Comparison of ENCODE assay signal across 15 cellular contexts in the genomic region with DNA sequence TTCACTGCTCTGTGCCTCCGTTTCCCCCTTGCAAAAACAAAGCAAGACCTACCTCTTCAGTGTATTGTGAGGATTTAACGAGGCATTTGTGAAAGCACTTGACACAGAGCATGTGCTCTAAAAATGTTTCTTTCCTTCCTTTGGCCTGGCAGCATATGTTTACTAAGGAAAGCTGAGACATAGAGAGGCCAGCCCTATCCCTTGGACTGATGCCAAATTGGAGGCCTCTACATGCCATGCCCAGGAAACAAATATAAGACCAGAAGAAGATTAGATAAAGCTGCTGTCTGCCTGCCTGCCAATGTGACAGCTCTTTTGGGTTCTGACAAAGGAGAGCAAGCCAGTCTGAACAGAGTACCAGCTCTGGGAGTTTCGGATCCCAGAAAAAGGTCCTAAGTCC. TPM values are rescaled to one million over a fixed set of nuclear protein-coding genes. Genes with fewer than 3 reads are reported as not detected.
DNase-seq lines count a peak whose midpoint lies in the region; ATAC-seq and TF ChIP-seq lines count a peak whose summit lies in the region.
"Had no signal": no experiment of that assay in that cellular context is flagged by ENCODE, and none has a peak within 500 bp of the region (broad histone marks: within the 10 kb centered on the region; RNA-seq: fewer than 3 reads in every experiment).

No MANE protein-coding gene starts in this region.

- H2AK9ac ChIP-seq in IMR-90 (replicated peaks; ENCODE audit: low read depth, low read length, poor library complexity) = peak overlapping the region; percentile 1

- no peaks in the 10 kb centered on the region for H3K79me1 ChIP-seq in IMR-90 (ENCODE audit: low read depth in 1 of 2, low read length in 2 of 2)

- no peaks in the 10 kb centered on the region for H3K9me3 Mint-ChIP-seq in activated T-helper 1 cell treated with anti-CD3 and anti-CD28 coated beads, Interleukin-12 subunit alpha, Interleukin-12 subunit beta, Interleukin-2, Interleukin-4 antibody, amounts not matched to agents 30 ng/mL and 10 ng/mL and 1 ng/mL, durations not matched to agents 14 hours and 24 hours and 36 hours

- peak overlapping the region; percentile 71 for H2BK120ac ChIP-seq in IMR-90 (ENCODE audit: low read depth, low read length)

- no TSS peak for BruUV-seq in IMR-90 (replicated peaks; lab: Mats Ljungman, UMichigan)

- no peaks in the 10 kb centered on the region for H3K9me2 ChIP-seq in hepatocyte (replicated peaks; ENCODE audit: insufficient read depth)

- intact Hi-C loops in IMR-90 (cut with micrococcal nuclease) = loop anchor here (2.0 kb wide), 1 partner anchor 49 kb away; no protein-coding TSS in a partner anchor
- intact Hi-C loops in activated T-helper 1 cell treated with anti-CD3 and anti-CD28 coated beads, Interleukin-12 subunit alpha, Interleukin-12 subunit beta, Interleukin-2, Interleukin-4 antibody, amounts not matched to agents 30 ng/mL and 10 ng/mL and 1 ng/mL, durations not matched to agents 14 hours and 24 hours and 36 hours (cut with micrococcal nuclease) = no loop called here

- CTCF ChIA-PET in IMR-90 (lab: Yijun Ruan, JAX) = interaction anchor here (0.6 to 2.4 kb wide), 2 partner anchors 9 to 88 kb away, joined by 3 to 11 read pairs; no protein-coding TSS in a partner anchor

- no peak for TF ChIP-seq CTCF in IMR-90 (conservative IDR thresholded peaks at IDR 0.05; ENCODE audit: low read depth, low read length)
- TF ChIP-seq CTCF in hepatocyte (IDR thresholded peaks at IDR 0.05; ENCODE audit: poor library complexity) = no peak

- no peak overlapping the region for H2AK5ac ChIP-seq in IMR-90 (ENCODE audit: low read depth, low read length)

- TF ChIP-seq POLR2A in IMR-90 (IDR thresholded peaks at IDR 0.05; ENCODE audit: low read depth, low read length) = no peak

- H3K4me3 Mint-ChIP-seq in activated T-helper 1 cell treated with anti-CD3 and anti-CD28 coated beads, Interleukin-12 subunit alpha, Interleukin-12 subunit beta, Interleukin-2, Interleukin-4 antibody, amounts not matched to agents 30 ng/mL and 10 ng/mL and 1 ng/mL, durations not matched to agents 14 hours and 24 hours and 36 hours = no peak overlapping the region

- peak overlapping the region; percentile 64; the same call in 1 of the 2 replicates for H4K5ac ChIP-seq in IMR-90 (ENCODE audit: low read depth, low read length)

- H3K36me3 ChIP-seq in IMR-90 (ENCODE audit: control insufficient read depth, insufficient read depth, low read length) (no peaks in the 10 kb centered on the region), hepatocyte (replicated peaks; ENCODE audit: insufficient read depth, low read depth) (no peaks in the 10 kb centered on the region)
- H3K36me3 ChIP-seq: SJSA1 had no signal

- H3K4me1 ChIP-seq in IMR-90 (ENCODE audit: control insufficient read depth, insufficient read depth, low read length) = peaks cover 7% of the 10 kb centered on the region
- H3K4me1 ChIP-seq in hepatocyte (ENCODE audit: insufficient read depth) = peaks cover 3% of the 10 kb centered on the region
- H3K4me1 ChIP-seq: SJSA1 had no signal

- no peak overlapping the region for H3K27ac Mint-ChIP-seq in activated T-helper 1 cell treated with anti-CD3 and anti-CD28 coated beads, Interleukin-12 subunit alpha, Interleukin-12 subunit beta, Interleukin-2, Interleukin-4 antibody, amounts not matched to agents 30 ng/mL and 10 ng/mL and 1 ng/mL, durations not matched to agents 14 hours and 24 hours and 36 hours

- POLR2A ChIA-PET in IMR-90 (lab: Charles Lee; ENCODE audit: unreplicated experiment) = interaction anchor here (0.6 kb wide), 1 partner anchor 472 kb away, joined by 3 read pairs; a partner anchor contains a TSS

- H4K20me1 ChIP-seq in IMR-90 (ENCODE audit: insufficient read depth, low read length) (no peaks in the 10 kb centered on the region), hepatocyte (ENCODE audit: insufficient read depth, poor library complexity, severe bottlenecking) (no peaks in the 10 kb centered on the region)

- peak overlapping the region; percentile 29 for H2BK5ac ChIP-seq in IMR-90 (ENCODE audit: low read depth, low read length, poor library complexity, severe bottlenecking)

- WGBS in IMR-90 (ENCODE audit: extremely low coverage in 2 of 2, insufficient read length in 1 of 2), 2 experiments = no CpG with 5 or more reads among the region's 3 CpGs
- WGBS in hepatocyte (ENCODE audit: low lambda C conversion rate, missing lambda C conversion rate) = 49% methylated on average over 3 of the region's 3 CpGs

- TF ChIP-seq RAD21 in IMR-90 (IDR thresholded peaks at IDR 0.05; ENCODE audit: low read length) = no peak

- H3K9ac ChIP-seq in IMR-90 (ENCODE audit: low read depth, low read length) = no peak overlapping the region

- H3K27me3 ChIP-seq in IMR-90 (ENCODE audit: control insufficient read depth, insufficient read depth, low read length) (peaks cover 2% of the 10 kb centered on the region), hepatocyte (no peaks in the 10 kb centered on the region)
- H3K27me3 ChIP-seq: SJSA1 had no signal

- H3K4me1 Mint-ChIP-seq in activated T-helper 1 cell treated with anti-CD3 and anti-CD28 coated beads, Interleukin-12 subunit alpha, Interleukin-12 subunit beta, Interleukin-2, Interleukin-4 antibody, amounts not matched to agents 30 ng/mL and 10 ng/mL and 1 ng/mL, durations not matched to agents 14 hours and 24 hours and 36 hours (ENCODE audit: low read depth) = no peaks in the 10 kb centered on the region

- peak overlapping the region; percentile 64 for H3K4ac ChIP-seq in IMR-90 (ENCODE audit: low read depth, low read length)

- H2AFZ ChIP-seq in IMR-90 (replicated peaks; ENCODE audit: low read length, poor library complexity) (peak overlapping the region; percentile 72), hepatocyte (no peak overlapping the region)

- peak; percentile 51 for ATAC-seq in IMR-90 (ENCODE audit: low read depth)

- no peak overlapping the region for H3K23ac ChIP-seq in IMR-90 (ENCODE audit: low read depth, low read length)

- DNase-seq in DMS 273 (lab: John Stamatoyannopoulos, UW; ENCODE audit: unreplicated experiment) (peak; percentile 67), IMR-90 (peak; percentile 40), amniotic epithelial cell (ENCODE audit: low read depth) (peak; percentile 15), hepatocyte (ENCODE audit: low spot score) (peak; percentile 43), NCI-H128 (lab: John Stamatoyannopoulos, UW; ENCODE audit: unreplicated experiment) (no peak), midbrain (lab: John Stamatoyannopoulos, UW) (no peak)
- no peak for DNase-seq in activated effector memory CD4-positive, alpha-beta T cell treated with anti-CD3 and anti-CD28 coated beads, Interleukin-2, amount 50 U/mL, for 16 hours
- no peak for DNase-seq in activated T-helper 1 cell treated with anti-CD3 and anti-CD28 coated beads, Interleukin-12 subunit alpha, Interleukin-12 subunit beta, Interleukin-2, Interleukin-4 antibody, amounts not matched to agents 30 ng/mL and 10 ng/mL and 1 ng/mL, durations not matched to agents 14 hours and 24 hours and 36 hours (ENCODE audit: low spot score)
- DNase-seq: activated CD4-positive, CD25-positive, alpha-beta regulatory T cell treated with anti-CD3 and anti-CD28 coated beads, Interleukin-2, amount 50 U/mL, for 72 hours; activated gamma-delta T cell; cortex of kidney; hypothalamus had no signal

- peak overlapping the region in 1 of 2 experiments; percentile 7; a peak in 1 of 4 replicates for H4K8ac ChIP-seq in IMR-90 (ENCODE audit: low read depth in 2 of 2, low read length in 2 of 2)

- H3K4me2 ChIP-seq in IMR-90 (ENCODE audit: low read depth, low read length) = no peak overlapping the region
- no peak overlapping the region for H3K4me2 ChIP-seq in hepatocyte

- peak overlapping the region; percentile 29; the same call in 1 of the 2 replicates for H3K14ac ChIP-seq in IMR-90 (replicated peaks; ENCODE audit: low read depth, low read length)

- peak overlapping the region; percentile 54; the same call in 1 of the 2 replicates for H3K18ac ChIP-seq in IMR-90 (ENCODE audit: low read depth, low read length)

- H3K9me3 ChIP-seq in IMR-90 (ENCODE audit: control insufficient read depth, insufficient read depth, low read length) (no peaks in the 10 kb centered on the region), hepatocyte (ENCODE audit: low read depth) (no peaks in the 10 kb centered on the region)
- H3K9me3 ChIP-seq: SJSA1 had no signal

- in situ Hi-C loops in IMR-90 (cut with MboI; ENCODE audit: low sequenced_read_pairs) = no loop called here

- dilution Hi-C loops in IMR-90 (cut with HindIII; ENCODE audit: low sequenced_read_pairs, unreplicated experiment) = no loop called here

- peak overlapping the region; percentile 69; the same call in 1 of the 2 replicates for H2BK20ac ChIP-seq in IMR-90 (ENCODE audit: low read depth, low read length)

- no peaks in the 10 kb centered on the region for H3K9me1 ChIP-seq in IMR-90 (ENCODE audit: insufficient read depth, low read length)

- no peak overlapping the region for H2BK15ac ChIP-seq in IMR-90 (ENCODE audit: low read depth, low read length)

- H3K27me3 Mint-ChIP-seq in activated T-helper 1 cell treated with anti-CD3 and anti-CD28 coated beads, Interleukin-12 subunit alpha, Interleukin-12 subunit beta, Interleukin-2, Interleukin-4 antibody, amounts not matched to agents 30 ng/mL and 10 ng/mL and 1 ng/mL, durations not matched to agents 14 hours and 24 hours and 36 hours (ENCODE audit: insufficient read depth) = no peaks in the 10 kb centered on the region

- no peaks in the 10 kb centered on the region for H3K36me3 Mint-ChIP-seq in activated T-helper 1 cell treated with anti-CD3 and anti-CD28 coated beads, Interleukin-12 subunit alpha, Interleukin-12 subunit beta, Interleukin-2, Interleukin-4 antibody, amounts not matched to agents 30 ng/mL and 10 ng/mL and 1 ng/mL, durations not matched to agents 14 hours and 24 hours and 36 hours (ENCODE audit: low read depth)

- H3K79me2 ChIP-seq in hepatocyte = no peaks in the 10 kb centered on the region

- no peak overlapping the region for H3K56ac ChIP-seq in IMR-90 (ENCODE audit: extremely low read depth, insufficient read depth, low read length)

- H3K27ac ChIP-seq in IMR-90 (ENCODE audit: insufficient read depth, low read length) (peak overlapping the region; percentile 95; the same call in 1 of the 2 replicates), hepatocyte (no peak overlapping the region)
- H3K27ac ChIP-seq: SJSA1 had no signal

- peak overlapping the region; percentile 20; the same call in 1 of the 2 replicates for H4K91ac ChIP-seq in IMR-90 (ENCODE audit: insufficient read depth, low read depth, low read length)

- no peak overlapping the region for H3K4me3 ChIP-seq in IMR-90 (ENCODE audit: insufficient read depth, low read depth, low read length)
- no peak overlapping the region for H3K4me3 ChIP-seq in hepatocyte
- H3K4me3 ChIP-seq: SJSA1 had no signal

RNA-seq across cellular contexts. Expression of a gene that starts 25.6 kb away (rescaled TPM):
- total RNA-seq in IMR-90 (2012; rRNA removed) = not detected in 2 replicates
- not detected in 2 replicates for polyA plus RNA-seq in IMR-90 (2012; rRNA removed)
- polyA plus RNA-seq in IMR-90 (2012; cell fraction: cytosol; rRNA removed) = not detected in 2 replicates
- polyA plus RNA-seq in IMR-90 (2012; cell fraction: nucleus; rRNA removed; ENCODE audit: low replicate concordance) = not detected in 2 replicates
- not detected in 2 replicates for total RNA-seq in hepatocyte
- polyA plus RNA-seq in hepatocyte = not detected in 2 replicates
- total RNA-seq in activated T-helper 1 cell treated with anti-CD3 and anti-CD28 coated beads, Interleukin-12 subunit alpha, Interleukin-12 subunit beta, Interleukin-2, Interleukin-4 antibody, amounts not matched to agents 30 ng/mL and 10 ng/mL and 1 ng/mL, durations not matched to agents 14 hours and 24 hours and 36 hours = not detected in 2 replicates
- total RNA-seq: mononuclear cell, SJSA1, urinary bladder had no signal
- polyA plus RNA-seq: urinary bladder had no signal

RNA-seq across cellular contexts. Expression of a gene that starts 38.1 kb away (rescaled TPM):
- total RNA-seq in IMR-90 (2012; rRNA removed) = under 0.01 TPM in 1 of 2 replicates, not detected in the other
- polyA plus RNA-seq in IMR-90 (2012; rRNA removed) = not detected in 2 replicates
- polyA plus RNA-seq in IMR-90 (2012; cell fraction: cytosol; rRNA removed) = 0.06 TPM in 1 of 2 replicates, not detected in the other
- polyA plus RNA-seq in IMR-90 (2012; cell fraction: nucleus; rRNA removed; ENCODE audit: low replicate concordance) = 0.08 TPM in 1 of 2 replicates, not detected in the other
- not detected in 2 replicates for total RNA-seq in hepatocyte
- polyA plus RNA-seq in hepatocyte = not detected in 2 replicates
- total RNA-seq in activated T-helper 1 cell treated with anti-CD3 and anti-CD28 coated beads, Interleukin-12 subunit alpha, Interleukin-12 subunit beta, Interleukin-2, Interleukin-4 antibody, amounts not matched to agents 30 ng/mL and 10 ng/mL and 1 ng/mL, durations not matched to agents 14 hours and 24 hours and 36 hours = not detected in 2 replicates
- total RNA-seq: mononuclear cell, SJSA1, urinary bladder had no signal
- polyA plus RNA-seq: urinary bladder had no signal

RNA-seq across cellular contexts. Expression of a gene that starts 45.4 kb away (rescaled TPM):
- 75.3 and 87.1 TPM in 2 replicates for total RNA-seq in IMR-90 (2012; rRNA removed)
- 48.2 and 51.8 TPM in 2 replicates for polyA plus RNA-seq in IMR-90 (2012; rRNA removed)
- polyA plus RNA-seq in IMR-90 (2012; cell fraction: cytosol; rRNA removed) = 17.9 and 28.5 TPM in 2 replicates
- polyA plus RNA-seq in IMR-90 (2012; cell fraction: nucleus; rRNA removed; ENCODE audit: low replicate concordance) = 7.0 and 26.5 TPM in 2 replicates
- total RNA-seq in hepatocyte = 61.6 and 72.0 TPM in 2 replicates
- 26.8 and 30.2 TPM in 2 replicates for polyA plus RNA-seq in hepatocyte
- total RNA-seq in activated T-helper 1 cell treated with anti-CD3 and anti-CD28 coated beads, Interleukin-12 subunit alpha, Interleukin-12 subunit beta, Interleukin-2, Interleukin-4 antibody, amounts not matched to agents 30 ng/mL and 10 ng/mL and 1 ng/mL, durations not matched to agents 14 hours and 24 hours and 36 hours = 29.4 and 29.8 TPM in 2 replicates

Comparison
In these comparisons a context has a peak if more than half of its experiments do, and no peak if none do; other contexts are left out.
1. DNase-seq: peak in DMS 273 (single experiment), IMR-90 (single experiment), amniotic epithelial cell (single experiment) and hepatocyte (single experiment); none in NCI-H128 (single experiment), midbrain (single experiment), activated effector memory CD4-positive, alpha-beta T cell treated with anti-CD3 and anti-CD28 coated beads, Interleukin-2, amount 50 U/mL, for 16 hours (single experiment) and activated T-helper 1 cell treated with anti-CD3 and anti-CD28 coated beads, Interleukin-12 subunit alpha, Interleukin-12 subunit beta, Interleukin-2, Interleukin-4 antibody, amounts not matched to agents 30 ng/mL and 10 ng/mL and 1 ng/mL, durations not matched to agents 14 hours and 24 hours and 36 hours (single experiment).